ENCODE assay signal across 9 cellular contexts in the genomic region with DNA sequence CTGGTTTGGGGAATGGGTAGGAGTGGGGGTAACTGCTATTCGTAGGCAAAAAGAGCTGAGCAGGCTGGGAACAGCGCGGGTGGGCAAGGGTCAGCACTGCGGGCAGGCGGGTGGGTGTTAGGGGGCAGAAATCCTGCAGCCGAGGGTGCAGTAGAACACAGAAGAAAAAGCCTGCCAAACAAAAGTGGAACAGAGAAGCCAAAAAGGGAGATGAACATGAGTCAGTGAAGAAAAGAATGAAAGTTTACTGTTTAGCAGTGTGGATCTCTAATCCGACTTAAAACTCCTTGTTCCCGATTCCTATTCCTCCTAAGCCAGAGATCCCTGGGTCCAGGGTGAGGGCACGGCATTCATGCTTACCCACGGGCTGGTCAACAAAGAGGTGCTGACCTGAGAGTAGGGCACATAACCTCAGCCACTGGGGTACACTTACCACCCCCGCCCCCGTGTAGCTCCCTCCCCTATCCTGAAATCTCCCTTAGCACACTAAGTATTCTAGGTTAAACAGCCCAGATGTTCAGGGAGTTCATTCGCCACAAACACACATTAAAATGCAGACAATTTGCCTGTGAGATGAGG. TPM values are rescaled to one million over a fixed set of nuclear protein-coding genes. Genes with fewer than 3 reads are reported as not detected.
DNase-seq lines count a peak whose midpoint lies in the region; ATAC-seq and TF ChIP-seq lines count a peak whose summit lies in the region.
"Had no signal": no experiment of that assay in that cellular context is flagged by ENCODE, and none has a peak within 500 bp of the region (broad histone marks: within the 10 kb centered on the region; RNA-seq: fewer than 3 reads in every experiment).

No MANE protein-coding gene starts in this region.

- WGBS in body of pancreas, 2 donors, result 30 to 32% methylated on average over 13 of the region's 13 CpGs

- peak; percentile 10 for ATAC-seq in body of pancreas
- no peak for ATAC-seq in mucosa of descending colon

- H3F3A ChIP-seq in MM.1S (ENCODE audit: insufficient read depth, low read length), result no peaks in the 10 kb centered on the region

- H3K4me1 ChIP-seq in body of pancreas (peaks cover 17% of the 10 kb centered on the region), mononuclear cell (ENCODE audit: insufficient read depth, low read length) (peaks cover 70% of the 10 kb centered on the region), mucosa of descending colon (ENCODE audit: low read depth) (no peaks in the 10 kb centered on the region), MM.1S (ENCODE audit: low read length) (no peaks in the 10 kb centered on the region)

- intact Hi-C loops in body of pancreas (cut with DNase I), result no loop called here
- intact Hi-C loops in mucosa of descending colon (cut with DNase I, micrococcal nuclease), result no loop called here

- peak; percentile 49 for DNase-seq in stimulated activated CD4-positive, alpha-beta T cell treated with anti-CD3 and anti-CD28 coated beads, Interleukin-4, amount 100 ng/mL, for 1 hour
- DNase-seq in stimulated activated CD4-positive, alpha-beta T cell treated with anti-CD3 and anti-CD28 coated beads, Interleukin-4, amount 100 ng/mL, for 4 hours, result no peak
- no peak for DNase-seq in body of pancreas
- DNase-seq in mucosa of descending colon, result no peak
- no peak for DNase-seq in NCI-H526 (lab: John Stamatoyannopoulos, UW)
- no peak for DNase-seq in epidermal melanocyte (ENCODE audit: insufficient read length, low spot score)
- DNase-seq in MM.1S, result no peak
- DNase-seq: DMS53 had no signal

- H4K20me1 ChIP-seq in MM.1S (ENCODE audit: insufficient read depth, low read length), result no peaks in the 10 kb centered on the region

- H3K9me3 ChIP-seq in body of pancreas, result no peaks in the 10 kb centered on the region
- H3K9me3 ChIP-seq in mononuclear cell (ENCODE audit: low read depth, low read length), result no peaks in the 10 kb centered on the region
- H3K9me3 ChIP-seq in mucosa of descending colon, result no peaks in the 10 kb centered on the region
- H3K9me3 ChIP-seq in MM.1S (replicated peaks; ENCODE audit: insufficient read depth, low read length), result no peaks in the 10 kb centered on the region

- peak overlapping the region; percentile 33 to 40 for H3K4me3 ChIP-seq in body of pancreas
- H3K4me3 ChIP-seq in mononuclear cell (ENCODE audit: low read length), result peak overlapping the region; percentile 77
- H3K4me3 ChIP-seq in mucosa of descending colon, result no peak overlapping the region
- no peak overlapping the region for H3K4me3 ChIP-seq in MM.1S (ENCODE audit: low read length)

- no peak overlapping the region for H2AFZ ChIP-seq in MM.1S (ENCODE audit: low read length)

- H3K9ac ChIP-seq in MM.1S (ENCODE audit: low read length), result no peak overlapping the region

- TF ChIP-seq CTCF in body of pancreas (IDR thresholded peaks at IDR 0.05), result no peak
- no peak for TF ChIP-seq CTCF in mucosa of descending colon (IDR thresholded peaks at IDR 0.05)
- TF ChIP-seq CTCF in MM.1S (IDR thresholded peaks at IDR 0.05; ENCODE audit: low read length), result no peak

- H3K4me2 ChIP-seq in MM.1S (ENCODE audit: low read depth, low read length), result no peak overlapping the region

- TF ChIP-seq POLR2A in body of pancreas (IDR thresholded peaks at IDR 0.05), result no peak

- H3K27ac ChIP-seq in body of pancreas (no peak overlapping the region), MM.1S (ENCODE audit: low read length) (no peak overlapping the region)

- H3K27me3 ChIP-seq in body of pancreas (peaks cover 0 to 20% of the 10 kb centered on the region in 2 donors), mononuclear cell (ENCODE audit: insufficient read depth, low read length) (peaks cover 15% of the 10 kb centered on the region), MM.1S (replicated peaks; ENCODE audit: insufficient read depth, low read length) (0 out of 2 replicates have a peak, but pooled peaks cover 14% of the 10 kb centered on the region)

- H3K79me2 ChIP-seq in MM.1S (ENCODE audit: low read length), result no peaks in the 10 kb centered on the region

- H3K36me3 ChIP-seq in body of pancreas (replicated peaks in 1 of 2; ENCODE audit: insufficient read depth in 1 of 2, low read depth in 2 of 2), result no peaks in the 10 kb centered on the region
- H3K36me3 ChIP-seq in mucosa of descending colon (ENCODE audit: low read depth), result no peaks in the 10 kb centered on the region
- H3K36me3 ChIP-seq in MM.1S (replicated peaks; ENCODE audit: insufficient read depth, low read length), result no peaks in the 10 kb centered on the region

- no peaks in the 10 kb centered on the region for H3K9me2 ChIP-seq in MM.1S (replicated peaks; ENCODE audit: insufficient read depth, low read length)

RNA-seq across cellular contexts. Expression of a gene that starts 27.1 kb away (rescaled TPM):
- total RNA-seq in body of pancreas (over 10,000 TPM; 15,993 to 74,693 TPM), mononuclear cell (not detected), mucosa of descending colon (not detected)

RNA-seq across cellular contexts. Expression of a gene that starts 48.6 kb away (rescaled TPM):
- total RNA-seq in body of pancreas (over 10,000 TPM; 29,602 to 44,177 TPM), mononuclear cell (0.73 TPM), mucosa of descending colon (not detected)

RNA-seq across cellular contexts. Expression of a gene that starts 57.0 kb away (rescaled TPM):
- total RNA-seq in body of pancreas (10 to 100 TPM; 37.1 to 84.0 TPM), mononuclear cell (8.3 TPM), mucosa of descending colon (1 to 10 TPM; 1.2 to 8.7 (median 2.6) TPM)

Comparison
In these comparisons a context has a peak if more than half of its experiments do, and no peak if none do; other contexts are left out.
1. H3K4me3 ChIP-seq: peak in body of pancreas (2 of 2) and mononuclear cell (single experiment); none in mucosa of descending colon (single experiment) and MM.1S (single experiment).
2. RNA of a gene that starts 27.1 kb away (total RNA-seq): 15,993 to 74,693 TPM in body of pancreas; not detected in mucosa of descending colon and not detected in mononuclear cell (single experiment); every median in the first group is over 1,000 times any median in the second.
3. RNA of a gene that starts 48.6 kb away (total RNA-seq): 29,602 to 44,177 TPM in body of pancreas; 0.73 TPM in mononuclear cell (single experiment) and not detected in mucosa of descending colon; every median in the first group is over 1,000 times any median in the second.